ENCODE assay signal across 8 cellular contexts in the genomic region with DNA sequence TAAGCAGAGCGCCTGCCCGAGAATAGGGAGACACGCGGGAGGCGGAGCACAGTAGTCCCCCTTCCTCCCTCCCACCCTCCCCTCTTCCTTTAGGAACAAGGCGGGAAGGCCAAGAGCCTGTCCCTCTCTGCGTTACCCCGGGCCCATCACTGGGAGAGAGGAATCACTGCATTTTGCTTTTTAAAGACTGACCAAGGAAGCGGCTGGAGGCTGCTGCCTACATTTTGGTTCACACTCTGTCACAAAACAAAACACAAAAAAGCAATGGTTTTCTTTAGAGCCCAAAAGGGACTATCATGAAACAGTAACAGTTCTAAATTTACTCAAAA. TPM values are rescaled to one million over a fixed set of nuclear protein-coding genes. Genes with fewer than 3 reads are reported as not detected.
DNase-seq lines count a peak whose midpoint lies in the region; ATAC-seq and TF ChIP-seq lines count a peak whose summit lies in the region.
"Had no signal": no experiment of that assay in that cellular context is flagged by ENCODE, and none has a peak within 500 bp of the region (broad histone marks: within the 10 kb centered on the region; RNA-seq: fewer than 3 reads in every experiment).

No MANE protein-coding gene starts in this region.

- no peak for TF ChIP-seq EP300 in sigmoid colon (IDR thresholded peaks at IDR 0.05)

- H3K9ac ChIP-seq in mammary epithelial cell (ENCODE audit: insufficient read depth, low read length) = no peak overlapping the region
- H3K9ac ChIP-seq: KMS-11 had no signal

- in situ Hi-C loops in mammary epithelial cell (cut with MboI; ENCODE audit: low sequenced_read_pairs in 2 of 2) = loop anchor here in 1 of 2 donors (5.0 kb wide), 1 partner anchor 57 kb away; no protein-coding TSS in a partner anchor

- 44% methylated on average over 4 of the region's 9 CpGs for WGBS in mammary epithelial cell (ENCODE audit: low coverage, missing lambda C conversion rate)
- WGBS in sigmoid colon, 2 donors = 18 to 30% methylated on average over 9 of the region's 9 CpGs

- H3K4me1 ChIP-seq in mammary epithelial cell (ENCODE audit: insufficient read depth, low read length) (peaks cover 6% of the 10 kb centered on the region), sigmoid colon (peaks cover 0 to 13% (median 11%) of the 10 kb centered on the region in 4 donors)

- peaks cover 12% of the 10 kb centered on the region for H3K36me3 ChIP-seq in mammary epithelial cell (ENCODE audit: insufficient read depth, low read length)
- peaks cover 4 to 39% (median 9%) of the 10 kb centered on the region in 4 donors for H3K36me3 ChIP-seq in sigmoid colon

- ATAC-seq in GM19351 (IDR thresholded peaks at IDR 0.05; ENCODE audit: unreplicated experiment) = peak; percentile 8
- peak; percentile 6 for ATAC-seq in HG03135 (IDR thresholded peaks at IDR 0.05; ENCODE audit: unreplicated experiment)
- ATAC-seq in HG03139 (IDR thresholded peaks at IDR 0.05; ENCODE audit: unreplicated experiment) = no peak

- TF ChIP-seq CTCF in mammary epithelial cell (conservative IDR thresholded peaks at IDR 0.05 in 1 of 2, IDR thresholded peaks at IDR 0.05 in 1 of 2; ENCODE audit: extremely low read depth in 1 of 2, insufficient read depth in 1 of 2, low read depth in 1 of 2, low read length in 2 of 2) (no peak), sigmoid colon (IDR thresholded peaks at IDR 0.05) (peak in 1 of 4 experiments; percentile 32)

- CTCF ChIA-PET in mammary epithelial cell (lab: Charles Lee; ENCODE audit: low non-redundant PET) = no interaction called here

- DNase-seq in mammary epithelial cell (no peak), sigmoid colon (no peak), substantia nigra (lab: John Stamatoyannopoulos, UW) (no peak)
- DNase-seq in stimulated activated naive CD4-positive, alpha-beta T cell (lab: John Stamatoyannopoulos, UW) = no peak

- peaks cover 15% of the 10 kb centered on the region for H3K79me2 ChIP-seq in mammary epithelial cell (ENCODE audit: insufficient read depth, low read length)

- no peak for TF ChIP-seq POLR2A in sigmoid colon (IDR thresholded peaks at IDR 0.05)

- no peaks in the 10 kb centered on the region for H4K20me1 ChIP-seq in mammary epithelial cell (ENCODE audit: insufficient read depth, low read length)

- H3K4me2 ChIP-seq in mammary epithelial cell (ENCODE audit: insufficient read depth, low read depth, low read length) = peak overlapping the region; percentile 86
- H3K4me2 ChIP-seq: KMS-11 had no signal

- intact Hi-C loops in mammary epithelial cell (cut with micrococcal nuclease) (loop anchor here (1.0 to 5.0 kb wide), 3 partner anchors 53 to 1009 kb away; partner anchors contain the start of genes MMP17 and RAN), sigmoid colon (cut with DNase I) (no loop called here)

- dilution Hi-C loops in mammary epithelial cell (cut with HindIII; ENCODE audit: low sequenced_read_pairs) = no loop called here

- H3K27ac ChIP-seq in mammary epithelial cell (ENCODE audit: insufficient read depth, low read depth, low read length) (no peak overlapping the region), sigmoid colon (peak overlapping the region; percentile 25 to 62 (median 42)), substantia nigra (ENCODE audit: low read depth, low read length, poor library complexity, severe bottlenecking) (no peak overlapping the region)
- H3K27ac ChIP-seq: KMS-11 had no signal

- no TSS peak for BruUV-seq in mammary epithelial cell (replicated peaks; lab: Mats Ljungman, UMichigan)

- H3K4me3 ChIP-seq in mammary epithelial cell (replicated peaks in 1 of 3; ENCODE audit: insufficient read depth in 1 of 3, low read depth in 2 of 3, low read length in 3 of 3) = no peak overlapping the region
- H3K4me3 ChIP-seq in sigmoid colon = peak overlapping the region in 3 of 4 donors; percentile 44 to 49 (median 44)

- H3K27me3 ChIP-seq in mammary epithelial cell (ENCODE audit: insufficient read depth, low read length) (no peaks in the 10 kb centered on the region), sigmoid colon (no peaks in the 10 kb centered on the region)

- H3K9me3 ChIP-seq in mammary epithelial cell (replicated peaks; ENCODE audit: insufficient read depth, low read length) = no peaks in the 10 kb centered on the region
- no peaks in the 10 kb centered on the region for H3K9me3 ChIP-seq in sigmoid colon

- no peak overlapping the region for H2AFZ ChIP-seq in mammary epithelial cell (ENCODE audit: low read depth, low read length)

RNA-seq across cellular contexts. Expression of gene STX2, which starts 19.8 kb away (rescaled TPM):
- total RNA-seq in mammary epithelial cell (10 to 100 TPM; 16.0 to 16.7 TPM), sigmoid colon (10 to 100 TPM; 39.2 to 61.2 (median 44.2) TPM)
- polyA plus RNA-seq in mammary epithelial cell (12.8 TPM), sigmoid colon (1 to 10 TPM; 2.8 to 5.9 (median 3.6) TPM)
- 20.3 TPM for polyA minus RNA-seq in mammary epithelial cell

RNA-seq across cellular contexts. Expression of gene RAN, which starts 52.7 kb away (rescaled TPM):
- total RNA-seq in mammary epithelial cell (1,000 to 10,000 TPM in 1 of 2 donors, 100 to 1,000 TPM in 1; 537 to 1,117 TPM), sigmoid colon (100 to 1,000 TPM; 160 to 186 (median 180) TPM)
- polyA plus RNA-seq in mammary epithelial cell (1,871 TPM), sigmoid colon (100 to 1,000 TPM; 258 to 509 (median 321) TPM)
- polyA minus RNA-seq in mammary epithelial cell = 1,476 TPM

Comparison
In these comparisons a context has a peak if more than half of its experiments do, and no peak if none do; other contexts are left out.
1. H3K27ac ChIP-seq: peak in sigmoid colon (4 of 4); none in mammary epithelial cell (single experiment) and substantia nigra (single experiment).
2. H3K4me3 ChIP-seq: peak in sigmoid colon (3 of 4); none in mammary epithelial cell (0 of 3).